Comparison of ENCODE assay signal across 26 cellular contexts in genomic region chr11:124902616-124903015, GRCh38. TPM values are rescaled to one million over a fixed set of nuclear protein-coding genes. Genes with fewer than 3 reads are reported as not detected.
"Had no signal": no experiment of that assay in that cellular context is flagged by ENCODE, and none has a peak within 500 bp of the region (broad histone marks: within the 10 kb centered on the region; RNA-seq: fewer than 3 reads in every experiment).

No MANE protein-coding gene starts in this region.

- H3K36me3 Mint-ChIP-seq: activated CD4-positive, alpha-beta memory T cell treated with anti-CD3 and anti-CD28 coated beads for 36 hours; activated naive CD4-positive, alpha-beta T cell treated with anti-CD3 and anti-CD28 coated beads, Interleukin-2, amount 10 ng/mL, durations not matched to agents 7 days and 5 days; activated naive CD8-positive, alpha-beta T cell treated with anti-CD3 and anti-CD28 coated beads for 36 hours had no signal

- H3K27me3 ChIP-seq: brain microvascular endothelial cell had no signal

- DNase-seq: activated B cell treated with CpG ODN at 0.5 μM for 24 hours; activated CD4-positive, alpha-beta memory T cell treated with anti-CD3 and anti-CD28 coated beads for 36 hours; activated CD4-positive, alpha-beta T cell treated with anti-CD3 and anti-CD28 coated beads, Interleukin-2, amount 10 ng/mL, durations not matched to agents 7 days and 5 days; activated gamma-delta T cell treated with Interleukin-2 at 50 U/mL for 16 hours; activated naive CD4-positive, alpha-beta T cell treated with anti-CD3 and anti-CD28 coated beads, Interleukin-2, amount 10 ng/mL, durations not matched to agents 7 days and 5 days; activated naive CD8-positive, alpha-beta T cell treated with anti-CD3 and anti-CD28 coated beads for 36 hours; activated T-cell treated with anti-CD3 and anti-CD28 coated beads for 4 hours; activated T-cell treated with anti-CD3 and anti-CD28 coated beads, Interleukin-2, amount 50 U/mL, for 48 hours; brain microvascular endothelial cell; caudate nucleus; KG1; NCI-H1092 treated with DMSO at 0.1 percent for 48 hours; NCI-H1417 treated with DMSO at 0.1 percent for 48 hours; NCI-H1694 treated with DMSO at 0.1 percent for 48 hours; NCI-H2029 treated with DMSO at 0.1 percent for 48 hours; NCI-H510A treated with DMSO at 0.1 percent for 48 hours; NCI-H69; SIG-M5; T-helper 17 cell; T-helper 9 cell had no signal

- H3K36me3 ChIP-seq: brain microvascular endothelial cell had no signal

- H3K27ac Mint-ChIP-seq: activated B cell treated with CpG ODN at 0.5 μM for 24 hours; activated CD4-positive, alpha-beta memory T cell treated with anti-CD3 and anti-CD28 coated beads for 36 hours; activated CD4-positive, alpha-beta T cell treated with anti-CD3 and anti-CD28 coated beads, Interleukin-2, amount 10 ng/mL, durations not matched to agents 7 days and 5 days; activated naive CD4-positive, alpha-beta T cell treated with anti-CD3 and anti-CD28 coated beads, Interleukin-2, amount 10 ng/mL, durations not matched to agents 7 days and 5 days; activated naive CD8-positive, alpha-beta T cell treated with anti-CD3 and anti-CD28 coated beads for 36 hours; activated T-helper 2 cell treated with anti-CD3 and anti-CD28 coated beads, Interferon-gamma antibody, Interleukin-2, Interleukin-4, amounts not matched to agents 10 μg/mL and 5 μg/mL and 100 μg/mL, durations not matched to agents 14 hours and 24 hours and 36 hours; T-helper 17 cell had no signal

- ATAC-seq: T-helper 17 cell had no signal

- H3K27ac ChIP-seq: brain microvascular endothelial cell had no signal

- H3K9me3 Mint-ChIP-seq: activated CD4-positive, alpha-beta memory T cell treated with anti-CD3 and anti-CD28 coated beads for 36 hours; activated CD4-positive, alpha-beta T cell treated with anti-CD3 and anti-CD28 coated beads, Interleukin-2, amount 10 ng/mL, durations not matched to agents 7 days and 5 days; activated naive CD4-positive, alpha-beta T cell treated with anti-CD3 and anti-CD28 coated beads, Interleukin-2, amount 10 ng/mL, durations not matched to agents 7 days and 5 days; activated naive CD8-positive, alpha-beta T cell treated with anti-CD3 and anti-CD28 coated beads for 36 hours; activated T-helper 2 cell treated with anti-CD3 and anti-CD28 coated beads, Interferon-gamma antibody, Interleukin-2, Interleukin-4, amounts not matched to agents 10 μg/mL and 5 μg/mL and 100 μg/mL, durations not matched to agents 14 hours and 24 hours and 36 hours had no signal

- H3K4me1 Mint-ChIP-seq: activated B cell treated with CpG ODN at 0.5 μM for 24 hours; activated naive CD8-positive, alpha-beta T cell treated with anti-CD3 and anti-CD28 coated beads for 36 hours had no signal

- H3K4me3 Mint-ChIP-seq: activated B cell treated with CpG ODN at 0.5 μM for 24 hours; activated CD4-positive, alpha-beta memory T cell treated with anti-CD3 and anti-CD28 coated beads for 36 hours; activated CD4-positive, alpha-beta T cell treated with anti-CD3 and anti-CD28 coated beads, Interleukin-2, amount 10 ng/mL, durations not matched to agents 7 days and 5 days; activated naive CD4-positive, alpha-beta T cell treated with anti-CD3 and anti-CD28 coated beads, Interleukin-2, amount 10 ng/mL, durations not matched to agents 7 days and 5 days; activated naive CD8-positive, alpha-beta T cell treated with anti-CD3 and anti-CD28 coated beads for 36 hours; T-helper 17 cell had no signal

- FAIRE-seq: RCC 7860 had no signal

RNA-seq across cellular contexts. Expression of gene ROBO4, which starts 5.0 kb away (rescaled TPM):
- total RNA-seq: activated B cell treated with CpG ODN at 0.5 μM for 24 hours; activated CD4-positive, alpha-beta memory T cell treated with anti-CD3 and anti-CD28 coated beads for 36 hours; activated CD4-positive, alpha-beta T cell treated with anti-CD3 and anti-CD28 coated beads, Interleukin-2, amount 10 ng/mL, durations not matched to agents 7 days and 5 days; activated CD8-positive, alpha-beta memory T cell treated with anti-CD3 and anti-CD28 coated beads for 36 hours; activated naive CD8-positive, alpha-beta T cell treated with anti-CD3 and anti-CD28 coated beads for 36 hours; activated T-helper 2 cell treated with anti-CD3 and anti-CD28 coated beads, Interferon-gamma antibody, Interleukin-2, Interleukin-4, amounts not matched to agents 10 μg/mL and 5 μg/mL and 100 μg/mL, durations not matched to agents 14 hours and 24 hours and 36 hours; T-helper 17 cell had no signal

RNA-seq across cellular contexts. Expression of gene HEPN1, which starts 16.4 kb away (rescaled TPM):
- total RNA-seq: activated B cell treated with CpG ODN at 0.5 μM for 24 hours; activated CD4-positive, alpha-beta memory T cell treated with anti-CD3 and anti-CD28 coated beads for 36 hours; activated CD4-positive, alpha-beta T cell treated with anti-CD3 and anti-CD28 coated beads, Interleukin-2, amount 10 ng/mL, durations not matched to agents 7 days and 5 days; activated CD8-positive, alpha-beta memory T cell treated with anti-CD3 and anti-CD28 coated beads for 36 hours; activated naive CD8-positive, alpha-beta T cell treated with anti-CD3 and anti-CD28 coated beads for 36 hours; activated T-helper 2 cell treated with anti-CD3 and anti-CD28 coated beads, Interferon-gamma antibody, Interleukin-2, Interleukin-4, amounts not matched to agents 10 μg/mL and 5 μg/mL and 100 μg/mL, durations not matched to agents 14 hours and 24 hours and 36 hours; cerebellum; LHCN-M2; M059J; T-helper 17 cell had no signal

RNA-seq across cellular contexts. Expression of gene HEPACAM, which starts 33.2 kb away (rescaled TPM):
- total RNA-seq: activated B cell treated with CpG ODN at 0.5 μM for 24 hours; activated CD4-positive, alpha-beta memory T cell treated with anti-CD3 and anti-CD28 coated beads for 36 hours; activated CD4-positive, alpha-beta T cell treated with anti-CD3 and anti-CD28 coated beads, Interleukin-2, amount 10 ng/mL, durations not matched to agents 7 days and 5 days; activated CD8-positive, alpha-beta memory T cell treated with anti-CD3 and anti-CD28 coated beads for 36 hours; activated naive CD8-positive, alpha-beta T cell treated with anti-CD3 and anti-CD28 coated beads for 36 hours; activated T-helper 2 cell treated with anti-CD3 and anti-CD28 coated beads, Interferon-gamma antibody, Interleukin-2, Interleukin-4, amounts not matched to agents 10 μg/mL and 5 μg/mL and 100 μg/mL, durations not matched to agents 14 hours and 24 hours and 36 hours; LHCN-M2; M059J; T-helper 17 cell had no signal
